Comparison of ENCODE assay signal across 24 cellular contexts in genomic region chr5:104456122-104456521, GRCh38.
DNase-seq lines count a peak whose midpoint lies in the region; ATAC-seq and TF ChIP-seq lines count a peak whose summit lies in the region.
"Had no signal": no experiment of that assay in that cellular context is flagged by ENCODE, and none has a peak within 500 bp of the region (broad histone marks: within the 10 kb centered on the region; RNA-seq: fewer than 3 reads in every experiment).

No MANE protein-coding gene starts in this region.

- H3K27ac ChIP-seq in tibial nerve (no peak overlapping the region), gastrocnemius medialis (no peak overlapping the region)
- H3K27ac ChIP-seq: A549, GM23248 had no signal

- intact Hi-C loops in gastrocnemius medialis (cut with DNase I; ENCODE audit: low total_unique reads) = no loop called here

- no peaks in the 10 kb centered on the region for H3K4me1 ChIP-seq in tibial nerve
- H3K4me1 ChIP-seq in gastrocnemius medialis = no peaks in the 10 kb centered on the region
- H3K4me1 ChIP-seq: A549 had no signal

- no peak overlapping the region for H3K4me3 ChIP-seq in tibial nerve
- no peak overlapping the region for H3K4me3 ChIP-seq in gastrocnemius medialis
- H3K4me3 ChIP-seq: A549, GM12878, GM23248, MG63 had no signal

- in situ Hi-C loops in gastrocnemius medialis (cut with MboI; ENCODE audit: low sequenced_read_pairs in 4 of 4) = no loop called here

- TF ChIP-seq EP300 in tibial nerve (IDR thresholded peaks at IDR 0.05) = no peak

- TF ChIP-seq CTCF in tibial nerve (IDR thresholded peaks at IDR 0.05) (no peak), gastrocnemius medialis (IDR thresholded peaks at IDR 0.05 in 4 of 5, conservative IDR thresholded peaks at IDR 0.05 in 1 of 5) (no peak)

- WGBS in tibial nerve, 2 donors = 57 to 71% methylated on average over 3 of the region's 3 CpGs

- H3K36me3 ChIP-seq in tibial nerve (no peaks in the 10 kb centered on the region), gastrocnemius medialis (no peaks in the 10 kb centered on the region)
- H3K36me3 ChIP-seq: MG63 had no signal

- DNase-seq in NCI-H345 (lab: John Stamatoyannopoulos, UW) (peak; percentile 2), NCI-H345 treated with DMSO at 0.1 percent for 48 hours (lab: John Stamatoyannopoulos, UW; ENCODE audit: unreplicated experiment) (no peak), NCI-H2029 (lab: John Stamatoyannopoulos, UW) (peak; percentile 44), NCI-H69 (lab: John Stamatoyannopoulos, UW) (peak; percentile 97), myocyte (ENCODE audit: low read depth) (peak; percentile 7), H4 (ENCODE audit: low spot score) (no peak), tibial nerve (ENCODE audit: low spot score in 2 of 2) (no peak), gastrocnemius medialis (no peak)
- DNase-seq: CD4-positive, alpha-beta T cell; DMS53; EL; GM23248; Kasumi-1; MG63; NCI-H1048; NCI-H2171 treated with DMSO at 0.1 percent for 48 hours; NCI-H510A treated with DMSO at 0.1 percent for 48 hours; NK-92 treated with Interleukin-12 subunit alpha and Interleukin-12 subunit beta, amount 100 ng/mL, for 24 hours; SIG-M5; T-cell had no signal

- TF ChIP-seq POLR2A in tibial nerve (IDR thresholded peaks at IDR 0.05) (no peak), gastrocnemius medialis (IDR thresholded peaks at IDR 0.05) (no peak)

- H3K27me3 ChIP-seq in tibial nerve (no peaks in the 10 kb centered on the region), gastrocnemius medialis (no peaks in the 10 kb centered on the region)
- H3K27me3 ChIP-seq: MG63 had no signal

- no peak for ATAC-seq in gastrocnemius medialis
- ATAC-seq: A549, GM12878, HCT116, SK-N-SH treated with all-trans-retinoic acid at 6 μM for 48 hours, T-cell had no signal

- H3K9me3 ChIP-seq in tibial nerve (peaks cover 0 to 2% (median 0%) of the 10 kb centered on the region in 4 donors), gastrocnemius medialis (no peaks in the 10 kb centered on the region)
- H3K9me3 ChIP-seq: A549 had no signal

Comparison
In these comparisons a context has a peak if more than half of its experiments do, and no peak if none do; other contexts are left out.
1. DNase-seq: peak in NCI-H345 (single experiment), NCI-H2029 (single experiment), NCI-H69 (single experiment) and myocyte (single experiment); none in NCI-H345 treated with DMSO at 0.1 percent for 48 hours (single experiment), H4 (single experiment), tibial nerve (0 of 2) and gastrocnemius medialis (0 of 2).